1 cellular context compared by ENCODE assay signal in the genomic region with DNA sequence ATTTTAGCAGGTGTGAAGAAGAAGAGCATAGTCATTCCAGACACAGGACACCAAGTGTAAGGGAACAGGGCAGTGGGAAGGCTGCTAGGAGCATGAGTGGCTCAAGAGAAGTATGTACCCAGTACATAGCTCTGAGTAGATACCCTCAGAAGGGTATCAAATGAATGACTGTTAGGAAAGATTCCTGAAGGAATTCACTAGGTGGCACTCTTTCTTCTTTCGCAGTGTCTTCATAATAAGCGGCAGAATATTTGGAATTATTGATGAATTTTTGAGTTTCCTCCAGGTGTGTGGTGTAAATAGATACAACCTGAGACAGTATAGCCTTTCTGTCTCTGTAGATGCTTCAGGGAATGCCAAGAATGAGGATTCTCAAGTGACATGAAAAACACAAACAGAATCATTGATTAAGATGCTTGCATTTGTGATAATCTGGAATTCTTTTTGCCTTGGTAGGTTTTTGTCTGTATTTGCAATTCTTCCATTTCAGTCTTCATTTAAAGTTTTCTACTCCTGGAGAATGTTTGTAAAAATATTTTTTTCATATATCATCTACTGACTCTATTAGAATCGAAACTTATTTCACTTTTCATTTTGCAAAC.
TF ChIP-seq lines count a peak whose summit lies in the region.

No MANE protein-coding gene starts in this region.

TF ChIP-seq in H1, 55 proteins besides CTCF, POLR2A, EP300 and RAD21:
- TF ChIP-seq HDAC2 (IDR thresholded peaks at IDR 0.05; ENCODE audit: borderline replicate concordance in 1 of 2, low read depth in 2 of 2, low read length in 2 of 2) (no peak), KDM1A (IDR thresholded peaks at IDR 0.05; ENCODE audit: borderline replicate concordance, low read length) (no peak), RFX5 (IDR thresholded peaks at IDR 0.05; ENCODE audit: borderline replicate concordance, low read depth, low read length) (no peak), PHF8 (conservative IDR thresholded peaks at IDR 0.05; ENCODE audit: low read depth, low read length) (no peak), JUND (IDR thresholded peaks at IDR 0.05; ENCODE audit: low read length) (no peak), SP1 (IDR thresholded peaks at IDR 0.05; ENCODE audit: low read depth, low read length) (no peak), SP4 (IDR thresholded peaks at IDR 0.05; ENCODE audit: low read length) (no peak), POU5F1 (IDR thresholded peaks at IDR 0.05; ENCODE audit: low read depth, low read length) (no peak), CBX5 (IDR thresholded peaks at IDR 0.05; ENCODE audit: low read depth, low read length) (no peak), SUZ12 (IDR thresholded peaks at IDR 0.05; ENCODE audit: low read length) (no peak)
- TF ChIP-seq, protein P1, sequence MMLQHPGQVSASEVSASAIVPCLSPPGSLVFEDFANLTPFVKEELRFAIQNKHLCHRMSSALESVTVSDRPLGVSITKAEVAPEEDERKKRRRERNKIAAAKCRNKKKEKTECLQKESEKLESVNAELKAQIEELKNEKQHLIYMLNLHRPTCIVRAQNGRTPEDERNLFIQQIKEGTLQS (IDR thresholded peaks at IDR 0.05; ENCODE audit: insufficient read depth, low read depth, low read length) = no peak
